Comparison of ENCODE assay signal across 3 cellular contexts in genomic region chr6:16496210-16496609, GRCh38.
TF ChIP-seq lines count a peak whose summit lies in the region.

No MANE protein-coding gene starts in this region.

TF ChIP-seq in GM12891, 5 proteins besides CTCF, POLR2A, EP300 and RAD21 (continued from another document):
- TF ChIP-seq TAF1 (IDR thresholded peaks at IDR 0.05; ENCODE audit: low read depth, low read length), result no peak

TF ChIP-seq in WTC11, 78 proteins besides CTCF, POLR2A, EP300 and RAD21 (continued from another document):
- TF ChIP-seq MLX (CRISPR knock-in tag; IDR thresholded peaks at IDR 0.05), result no peak
- no peak for TF ChIP-seq ATF3 (CRISPR knock-in tag; conservative IDR thresholded peaks at IDR 0.05)
- TF ChIP-seq PRDM15 (CRISPR knock-in tag; IDR thresholded peaks at IDR 0.05), result no peak
- TF ChIP-seq EMX1 (CRISPR knock-in tag; IDR thresholded peaks at IDR 0.05), result no peak
- TF ChIP-seq E2F4 (CRISPR knock-in tag; IDR thresholded peaks at IDR 0.05; ENCODE audit: borderline replicate concordance, low read depth), result no peak
- TF ChIP-seq ZNF121 (CRISPR knock-in tag; IDR thresholded peaks at IDR 0.05), result no peak
- TF ChIP-seq ZNF396 (CRISPR knock-in tag; IDR thresholded peaks at IDR 0.05; ENCODE audit: borderline replicate concordance), result no peak
- no peak for TF ChIP-seq ZNF512 (CRISPR knock-in tag; IDR thresholded peaks at IDR 0.05; ENCODE audit: borderline replicate concordance)
- TF ChIP-seq KAT7 (CRISPR knock-in tag; IDR thresholded peaks at IDR 0.05; ENCODE audit: borderline replicate concordance), result no peak
- TF ChIP-seq FOXP4 (CRISPR knock-in tag; IDR thresholded peaks at IDR 0.05), result no peak
- no peak for TF ChIP-seq ZNF423 (CRISPR knock-in tag; IDR thresholded peaks at IDR 0.05)
- TF ChIP-seq NR1H2 (CRISPR knock-in tag; IDR thresholded peaks at IDR 0.05), result no peak

TF ChIP-seq in HepG2, 621 proteins besides CTCF, POLR2A, EP300 and RAD21 (continued from another document):
- TF ChIP-seq ZBTB44 (CRISPR knock-in tag; IDR thresholded peaks at IDR 0.05), result no peak
- no peak for TF ChIP-seq ZNF784 (CRISPR knock-in tag; IDR thresholded peaks at IDR 0.05; ENCODE audit: borderline replicate concordance)
- no peak for TF ChIP-seq U2AF2 (IDR thresholded peaks at IDR 0.05; ENCODE audit: low read depth, low read length)
- TF ChIP-seq PBX2 (CRISPR knock-in tag; IDR thresholded peaks at IDR 0.05), result no peak
